ENCODE assay signal across 12 cellular contexts in genomic region chr1:65820983-65821382, GRCh38. TPM values are rescaled to one million over a fixed set of nuclear protein-coding genes. Genes with fewer than 3 reads are reported as not detected.
DNase-seq lines count a peak whose midpoint lies in the region; ATAC-seq, FAIRE-seq and TF ChIP-seq lines count a peak whose summit lies in the region.
"Had no signal": no experiment of that assay in that cellular context is flagged by ENCODE, and none has a peak within 500 bp of the region (broad histone marks: within the 10 kb centered on the region; RNA-seq: fewer than 3 reads in every experiment).

No MANE protein-coding gene starts in this region.

- TF ChIP-seq EP300 in HepG2 (IDR thresholded peaks at IDR 0.05; ENCODE audit: low read depth in 2 of 2, low read length in 2 of 2) = no peak
- TF ChIP-seq EP300 in HepG2 (CRISPR knock-in tag; IDR thresholded peaks at IDR 0.05; ENCODE audit: borderline replicate concordance) = no peak

- H3K4me1 ChIP-seq in IMR-90 (ENCODE audit: control insufficient read depth, insufficient read depth, low read length) = peaks cover 5% of the 10 kb centered on the region
- H3K4me1 ChIP-seq in HepG2 (ENCODE audit: insufficient read depth, low read length) = no peaks in the 10 kb centered on the region
- H3K4me1 ChIP-seq in OCI-LY7 (ENCODE audit: insufficient read depth, low read length, poor library complexity, severe bottlenecking) = no peaks in the 10 kb centered on the region

- H3K79me1 ChIP-seq in IMR-90 (ENCODE audit: low read depth in 1 of 2, low read length in 2 of 2) = peaks cover 0 to 4% of the 10 kb centered on the region in 2 experiments; a peak in 1 of 4 replicates

- TF ChIP-seq CTCF in IMR-90 (conservative IDR thresholded peaks at IDR 0.05; ENCODE audit: low read depth, low read length) (no peak), astrocyte of the cerebellum (IDR thresholded peaks at IDR 0.05; ENCODE audit: low read depth, low read length, missing control alignments) (no peak), HepG2 (CRISPR knock-in tag; IDR thresholded peaks at IDR 0.05) (no peak), OCI-LY7 (conservative IDR thresholded peaks at IDR 0.05; ENCODE audit: low read length) (no peak), type B pancreatic cell (conservative IDR thresholded peaks at IDR 0.05) (no peak)

- no peak overlapping the region for H4K5ac ChIP-seq in IMR-90 (ENCODE audit: low read depth, low read length)

- no CpG with 5 or more reads among the region's 1 CpG for WGBS in IMR-90 (ENCODE audit: extremely low coverage in 2 of 2, insufficient read length in 1 of 2), 2 experiments
- 56% methylated on average over 1 of the region's 1 CpG for WGBS in HepG2 (ENCODE audit: low lambda C conversion rate)

- 0 out of 4 replicates have a peak overlapping the region, but pooled peaks of 1 of the 2 experiments have one; percentile 27 for H4K8ac ChIP-seq in IMR-90 (ENCODE audit: low read depth in 2 of 2, low read length in 2 of 2)

- peaks cover 5% of the 10 kb centered on the region for H3K9me3 Mint-ChIP-seq in type B pancreatic cell

- H3K9me2 ChIP-seq in OCI-LY7 (ENCODE audit: insufficient read depth, low read length) = no peaks in the 10 kb centered on the region

- DNase-seq in AML-193 (lab: John Stamatoyannopoulos, UW) = peak; percentile 67 to 70
- DNase-seq in IMR-90 = peak; percentile 97
- DNase-seq in astrocyte of the cerebellum (ENCODE audit: low read depth) = peak; percentile 73
- no peak for DNase-seq in HepG2 (ENCODE audit: low spot score)
- DNase-seq in DMS153 treated with DMSO at 0.1 percent for 48 hours (lab: John Stamatoyannopoulos, UW; ENCODE audit: unreplicated experiment) = no peak
- no peak for DNase-seq in OCI-LY7 (ENCODE audit: low spot score)
- no peak for DNase-seq in activated effector memory CD4-positive, alpha-beta T cell treated with anti-CD3 and anti-CD28 coated beads, Interleukin-2, amount 50 U/mL, for 16 hours
- DNase-seq in type B pancreatic cell (ENCODE audit: extremely low spot score, unreplicated experiment) = no peak
- DNase-seq: activated CD8-positive, alpha-beta memory T cell treated with anti-CD3 and anti-CD28 coated beads, Interleukin-2, amount 50 U/mL, for 4 hours; NCI-H774 had no signal

- no peak overlapping the region for H2AK9ac ChIP-seq in IMR-90 (replicated peaks; ENCODE audit: low read depth, low read length, poor library complexity)

- H2AK5ac ChIP-seq in IMR-90 (ENCODE audit: low read depth, low read length) = no peak overlapping the region

- H3K27me3 Mint-ChIP-seq in type B pancreatic cell = no peaks in the 10 kb centered on the region

- no peak overlapping the region; the same call in 1 of the 2 replicates for H3K56ac ChIP-seq in IMR-90 (ENCODE audit: extremely low read depth, insufficient read depth, low read length)

- H3K23ac ChIP-seq in IMR-90 (ENCODE audit: low read depth, low read length) = no peak overlapping the region

- no peak for FAIRE-seq in HepG2 (lab: Jason Lieb, UNC)
- FAIRE-seq: GM18507 had no signal

- H2BK20ac ChIP-seq in IMR-90 (ENCODE audit: low read depth, low read length) = peak overlapping the region; percentile 44; the same call in 1 of the 2 replicates

- H3K27ac ChIP-seq in IMR-90 (ENCODE audit: insufficient read depth, low read length) (no peak overlapping the region), HepG2 (ENCODE audit: extremely low read length, insufficient read depth, low read length) (no peak overlapping the region), OCI-LY7 (ENCODE audit: low read depth, low read length, poor library complexity, severe bottlenecking) (no peak overlapping the region)
- H3K27ac ChIP-seq: cardiac muscle cell had no signal

- intact Hi-C loops in IMR-90 (cut with micrococcal nuclease) (loop anchor here (10.0 kb wide), 1 partner anchor 624 kb away; no protein-coding TSS in a partner anchor), HepG2 (cut with micrococcal nuclease; ENCODE audit: unreplicated experiment) (no loop called here), OCI-LY7 (cut with micrococcal nuclease; ENCODE audit: unreplicated experiment) (no loop called here)

- H3K4me2 ChIP-seq in IMR-90 (ENCODE audit: low read depth, low read length) (peak overlapping the region; percentile 55; the same call in 1 of the 2 replicates), HepG2 (ENCODE audit: low read depth, low read length) (no peak overlapping the region), OCI-LY7 (ENCODE audit: low read length) (no peak overlapping the region)

- H3K9ac ChIP-seq in IMR-90 (ENCODE audit: low read depth, low read length) = no peak overlapping the region
- H3K9ac ChIP-seq in HepG2 (ENCODE audit: insufficient read depth, low read depth, low read length) = no peak overlapping the region

- no peak overlapping the region for H3K14ac ChIP-seq in IMR-90 (replicated peaks; ENCODE audit: low read depth, low read length)

- H2BK5ac ChIP-seq in IMR-90 (ENCODE audit: low read depth, low read length, poor library complexity, severe bottlenecking) = peak overlapping the region; percentile 77

- H3K79me2 ChIP-seq in HepG2 (ENCODE audit: insufficient read depth, low read length) (no peaks in the 10 kb centered on the region), OCI-LY7 (ENCODE audit: insufficient read depth, low read depth, low read length) (no peaks in the 10 kb centered on the region)

- H4K91ac ChIP-seq in IMR-90 (ENCODE audit: insufficient read depth, low read depth, low read length) = no peak overlapping the region

- no peaks in the 10 kb centered on the region for H3K9me1 ChIP-seq in IMR-90 (ENCODE audit: insufficient read depth, low read length)

- in situ Hi-C loops in IMR-90 (cut with MboI; ENCODE audit: low sequenced_read_pairs) = loop anchor here (25.0 kb wide), 1 partner anchor 1116 kb away; no protein-coding TSS in a partner anchor
- in situ Hi-C loops in astrocyte of the cerebellum (cut with HindIII; ENCODE audit: low sequenced_read_pairs) = no loop called here
- in situ Hi-C loops in HepG2 (cut with HindIII; ENCODE audit: extremely low pct_ligation_motif_present, low pct_unique_long_range_greater_than_20kb) = no loop called here

- no peaks in the 10 kb centered on the region for H3K27me3 ChIP-seq in IMR-90 (ENCODE audit: control insufficient read depth, insufficient read depth, low read length)
- H3K27me3 ChIP-seq in HepG2 (ENCODE audit: control insufficient read depth in 1 of 2, insufficient read depth in 2 of 2, low read length in 2 of 2) = no peaks in the 10 kb centered on the region
- H3K27me3 ChIP-seq: cardiac muscle cell had no signal

- CTCF ChIA-PET in IMR-90 (lab: Yijun Ruan, JAX) (no interaction called here), HepG2 (lab: Yijun Ruan, JAX; ENCODE audit: low intra/inter-chr PET ratio, low total read pairs) (no interaction called here), OCI-LY7 (lab: Charles Lee; ENCODE audit: unreplicated experiment) (no interaction called here)

- POLR2A ChIA-PET in IMR-90 (lab: Charles Lee; ENCODE audit: unreplicated experiment) = interaction anchor here (0.8 kb wide), 1 partner anchor 9 kb away, joined by 4 read pairs; no protein-coding TSS in a partner anchor
- POLR2A ChIA-PET in HepG2 (lab: Yijun Ruan, JAX) = no interaction called here
- POLR2A ChIA-PET in OCI-LY7 (lab: Charles Lee) = no interaction called here

- dilution Hi-C loops in IMR-90 (cut with HindIII; ENCODE audit: low sequenced_read_pairs, unreplicated experiment) = no loop called here

- BruUV-seq in IMR-90 (replicated peaks; lab: Mats Ljungman, UMichigan) = no TSS peak
- no TSS peak for BruUV-seq in HepG2 (replicated peaks; lab: Mats Ljungman, UMichigan)
- no TSS peak for BruUV-seq in OCI-LY7 (replicated peaks; lab: Mats Ljungman, UMichigan)

- H2BK120ac ChIP-seq in IMR-90 (ENCODE audit: low read depth, low read length) = peak overlapping the region; percentile 21; the same call in 1 of the 2 replicates

- H3K4me1 Mint-ChIP-seq in type B pancreatic cell (ENCODE audit: unreplicated experiment) = no peaks in the 10 kb centered on the region

- no peak overlapping the region for H2BK15ac ChIP-seq in IMR-90 (ENCODE audit: low read depth, low read length)

- no peak overlapping the region; the same call in 1 of the 2 replicates for H3K18ac ChIP-seq in IMR-90 (ENCODE audit: low read depth, low read length)

- ATAC-seq in IMR-90 (ENCODE audit: low read depth) (peak; percentile 98), HepG2 (no peak)

- H3K9me3 ChIP-seq in IMR-90 (ENCODE audit: control insufficient read depth, insufficient read depth, low read length) (no peaks in the 10 kb centered on the region), HepG2 (ENCODE audit: low read length) (no peaks in the 10 kb centered on the region), OCI-LY7 (ENCODE audit: low read length) (no peaks in the 10 kb centered on the region)

- no peak overlapping the region for H3K27ac Mint-ChIP-seq in type B pancreatic cell

- H2AFZ ChIP-seq in IMR-90 (replicated peaks; ENCODE audit: low read length, poor library complexity) (no peak overlapping the region), HepG2 (ENCODE audit: low read length) (no peak overlapping the region), OCI-LY7 (ENCODE audit: low read length) (no peak overlapping the region)

- H3K4me3 ChIP-seq in IMR-90 (ENCODE audit: insufficient read depth, low read depth, low read length) (no peak overlapping the region), astrocyte of the cerebellum (ENCODE audit: low read depth, low read length) (no peak overlapping the region), HepG2 (replicated peaks in 1 of 3; ENCODE audit: insufficient read depth in 1 of 3, low read depth in 2 of 3, low read length in 3 of 3) (no peak overlapping the region), OCI-LY7 (ENCODE audit: low read depth, low read length, poor library complexity, severe bottlenecking) (no peak overlapping the region)
- H3K4me3 ChIP-seq: cardiac muscle cell had no signal

- H3K36me3 ChIP-seq in IMR-90 (ENCODE audit: control insufficient read depth, insufficient read depth, low read length) = no peaks in the 10 kb centered on the region
- no peaks in the 10 kb centered on the region for H3K36me3 ChIP-seq in HepG2 (replicated peaks in 1 of 2; ENCODE audit: control insufficient read depth in 1 of 2, insufficient read depth in 2 of 2, low read length in 2 of 2)
- no peaks in the 10 kb centered on the region for H3K36me3 ChIP-seq in OCI-LY7 (ENCODE audit: insufficient read depth, low read length)
- H3K36me3 ChIP-seq: cardiac muscle cell had no signal

- H3K4ac ChIP-seq in IMR-90 (ENCODE audit: low read depth, low read length) = peak overlapping the region; percentile 19; the same call in 1 of the 2 replicates

- TF ChIP-seq POLR2A in IMR-90 (IDR thresholded peaks at IDR 0.05; ENCODE audit: low read depth, low read length) (no peak), HepG2 (IDR thresholded peaks at IDR 0.05; ENCODE audit: insufficient read depth in 1 of 2, low read depth in 2 of 2, low read length in 2 of 2) (no peak)

- H3K4me3 Mint-ChIP-seq in type B pancreatic cell = no peak overlapping the region

- no peak for TF ChIP-seq RAD21 in IMR-90 (IDR thresholded peaks at IDR 0.05; ENCODE audit: low read length)
- TF ChIP-seq RAD21 in HepG2 (CRISPR knock-in tag; IDR thresholded peaks at IDR 0.05) = no peak

- no peaks in the 10 kb centered on the region for H3K36me3 Mint-ChIP-seq in type B pancreatic cell

- H4K20me1 ChIP-seq in IMR-90 (ENCODE audit: insufficient read depth, low read length) (no peaks in the 10 kb centered on the region), HepG2 (ENCODE audit: insufficient read depth, low read length) (no peaks in the 10 kb centered on the region), OCI-LY7 (ENCODE audit: insufficient read depth, low read length) (no peaks in the 10 kb centered on the region)

RNA-seq across cellular contexts. Expression of gene PDE4B, which starts 28.3 kb away (rescaled TPM):
- total RNA-seq in IMR-90 (2012; rRNA removed) = 15.6 and 21.3 TPM in 2 replicates
- 5.2 and 5.8 TPM in 2 replicates for polyA plus RNA-seq in IMR-90 (2012; rRNA removed)
- polyA plus RNA-seq in IMR-90 (2012; cell fraction: cytosol; rRNA removed) = 1.9 and 2.1 TPM in 2 replicates
- polyA plus RNA-seq in IMR-90 (2012; cell fraction: nucleus; rRNA removed; ENCODE audit: low replicate concordance) = 5.4 and 25.3 TPM in 2 replicates
- not detected in 2 replicates for total RNA-seq in HepG2 (2016; rRNA removed; fragmentation: Illumina TruSeq; extraction: Trizol)
- not detected in 2 replicates for total RNA-seq in HepG2 (2016; cell fraction: cytosol; rRNA removed; fragmentation: Illumina TruSeq; extraction: Trizol; ENCODE audit: low read depth)
- total RNA-seq in HepG2 (2016; cell fraction: insoluble cytoplasmic fraction; rRNA removed; fragmentation: Illumina TruSeq; extraction: Trizol) = not detected in 2 replicates
- total RNA-seq in HepG2 (2016; cell fraction: membrane; rRNA removed; fragmentation: Illumina TruSeq; extraction: Trizol) = not detected in 2 replicates
- total RNA-seq in HepG2 (2016; cell fraction: nucleus; rRNA removed; fragmentation: Illumina TruSeq; extraction: Trizol) = not detected in 2 replicates
- polyA plus RNA-seq in HepG2 (2011; rRNA removed) = not detected in 2 replicates
- not detected in 2 replicates for polyA plus RNA-seq in HepG2 (2011; cell fraction: cytosol; rRNA removed)
- not detected in 2 replicates for polyA plus RNA-seq in HepG2 (2011; cell fraction: nucleus; rRNA removed)
- not detected in 2 replicates for polyA plus RNA-seq in HepG2 (2012)
- polyA plus RNA-seq in HepG2 (2016; cell fraction: cytosol; fragmentation: Illumina TruSeq; extraction: Trizol; ENCODE audit: low read depth) = not detected in 2 replicates
- polyA plus RNA-seq in HepG2 (2016; cell fraction: insoluble cytoplasmic fraction; fragmentation: Illumina TruSeq; extraction: Trizol; ENCODE audit: low read depth) = not detected in 2 replicates
- polyA plus RNA-seq in HepG2 (2016; cell fraction: membrane; fragmentation: Illumina TruSeq; extraction: Trizol; ENCODE audit: low read depth) = not detected in 2 replicates
- not detected in 2 replicates for polyA plus RNA-seq in HepG2 (2016; cell fraction: nucleus; fragmentation: Illumina TruSeq; extraction: Trizol; ENCODE audit: insufficient read depth, low read depth)
- polyA minus RNA-seq in HepG2 (2011; rRNA and poly(A)+ RNA removed; ENCODE audit: low replicate concordance) = 0.33 TPM in 1 of 2 replicates, not detected in the other
- polyA minus RNA-seq in HepG2 (2011; cell fraction: cytosol; rRNA and poly(A)+ RNA removed) = not detected in 2 replicates
- not detected in 2 replicates for polyA minus RNA-seq in HepG2 (2011; cell fraction: nucleus; rRNA and poly(A)+ RNA removed)
- 3.1 and 3.6 TPM in 2 replicates for total RNA-seq in OCI-LY7 (2014; rRNA removed; shearing (Covaris generic))
- 2.4 and 3.6 TPM in 2 replicates for total RNA-seq in OCI-LY7 (2022)
- total RNA-seq in type B pancreatic cell (ENCODE audit: low replicate concordance) = 2.8 and 4.7 TPM in 2 replicates

Comparison
In these comparisons a context has a peak if more than half of its experiments do, and no peak if none do; other contexts are left out.
1. DNase-seq: peak in AML-193 (2 of 2), IMR-90 (single experiment) and astrocyte of the cerebellum (single experiment); none in HepG2 (single experiment), DMS153 treated with DMSO at 0.1 percent for 48 hours (single experiment), OCI-LY7 (single experiment), activated effector memory CD4-positive, alpha-beta T cell treated with anti-CD3 and anti-CD28 coated beads, Interleukin-2, amount 50 U/mL, for 16 hours (single experiment) and type B pancreatic cell (single experiment).